15 cellular contexts compared by ENCODE assay signal in genomic region chr14:97917169-97917568, GRCh38.
"Had no signal": no experiment of that assay in that cellular context is flagged by ENCODE, and none has a peak within 500 bp of the region (broad histone marks: within the 10 kb centered on the region; RNA-seq: fewer than 3 reads in every experiment).

No MANE protein-coding gene starts in this region.

- DNase-seq: heart right ventricle; natural killer cell; ovary; psoas muscle; right cardiac atrium; SJCRH30; stimulated activated CD4-positive, alpha-beta T cell treated with anti-CD3 and anti-CD28 coated beads, Interleukin-4, amount 100 ng/mL, for 4 hours had no signal

- H3K27ac ChIP-seq: coronary artery, heart right ventricle, ovary, psoas muscle, SJCRH30, thyroid gland had no signal

- H3K9me3 Mint-ChIP-seq: activated T-helper 1 cell treated with anti-CD3 and anti-CD28 coated beads, Interleukin-12 subunit alpha, Interleukin-12 subunit beta, Interleukin-2, Interleukin-4 antibody, amounts not matched to agents 30 ng/mL and 10 ng/mL and 1 ng/mL, durations not matched to agents 14 hours and 24 hours and 36 hours; brain; memory B cell; natural killer cell; T-helper 1 cell treated with Interleukin-12 subunit alpha and Interleukin-12 subunit beta and Interleukin-4 antibody, amounts not matched to agents 30 μg/mL and 1 μg/mL, for 36 hours had no signal

- H3K27me3 Mint-ChIP-seq: memory B cell; stimulated activated memory B cell treated with anti-CD40 and anti-IgM and Interleukin-4, amounts not matched to agents 10 μg/mL and 1 μg/mL and 100 μg/mL, for 72 hours had no signal

- H3K4me3 ChIP-seq: coronary artery, heart right ventricle, ovary, psoas muscle, SJCRH30, skin epidermis, thyroid gland had no signal

- H3K27me3 ChIP-seq: ovary, SJCRH30, thyroid gland had no signal

- H3K27ac Mint-ChIP-seq: activated T-helper 1 cell treated with anti-CD3 and anti-CD28 coated beads, Interleukin-12 subunit alpha, Interleukin-12 subunit beta, Interleukin-2, Interleukin-4 antibody, amounts not matched to agents 30 ng/mL and 10 ng/mL and 1 ng/mL, durations not matched to agents 14 hours and 24 hours and 36 hours; brain; memory B cell; natural killer cell; stimulated activated memory B cell treated with anti-CD40 and anti-IgM and Interleukin-4, amounts not matched to agents 10 μg/mL and 1 μg/mL and 100 μg/mL, for 72 hours; T-helper 1 cell treated with Interleukin-12 subunit alpha and Interleukin-12 subunit beta and Interleukin-4 antibody, amounts not matched to agents 30 μg/mL and 1 μg/mL, for 36 hours had no signal

- H3K9me3 ChIP-seq: heart right ventricle, ovary, psoas muscle, SJCRH30, thyroid gland had no signal

- H3K36me3 Mint-ChIP-seq: brain; memory B cell; natural killer cell; stimulated activated memory B cell treated with anti-CD40 and anti-IgM and Interleukin-4, amounts not matched to agents 10 μg/mL and 1 μg/mL and 100 μg/mL, for 72 hours had no signal

- H3K4me1 ChIP-seq: heart right ventricle, psoas muscle, SJCRH30, thyroid gland had no signal

- H3K4me1 Mint-ChIP-seq: memory B cell; natural killer cell; stimulated activated memory B cell treated with anti-CD40 and anti-IgM and Interleukin-4, amounts not matched to agents 10 μg/mL and 1 μg/mL and 100 μg/mL, for 72 hours had no signal

- H3K36me3 ChIP-seq: heart right ventricle, ovary, SJCRH30, thyroid gland had no signal

- H3K4me3 Mint-ChIP-seq: activated T-helper 1 cell treated with anti-CD3 and anti-CD28 coated beads, Interleukin-12 subunit alpha, Interleukin-12 subunit beta, Interleukin-2, Interleukin-4 antibody, amounts not matched to agents 30 ng/mL and 10 ng/mL and 1 ng/mL, durations not matched to agents 14 hours and 24 hours and 36 hours; brain; memory B cell; natural killer cell; stimulated activated memory B cell treated with anti-CD40 and anti-IgM and Interleukin-4, amounts not matched to agents 10 μg/mL and 1 μg/mL and 100 μg/mL, for 72 hours; T-helper 1 cell treated with Interleukin-12 subunit alpha and Interleukin-12 subunit beta and Interleukin-4 antibody, amounts not matched to agents 30 μg/mL and 1 μg/mL, for 36 hours had no signal

- ATAC-seq: heart right ventricle; natural killer cell; psoas muscle; stimulated activated memory B cell treated with anti-CD40 and anti-IgM and Interleukin-4, amounts not matched to agents 10 μg/mL and 1 μg/mL and 100 μg/mL, for 72 hours had no signal
